In genomic region chr17:29621751-29622194, GRCh38 we compare ENCODE assay signal across 8 cellular contexts. TPM values are rescaled to one million over a fixed set of nuclear protein-coding genes. Genes with fewer than 3 reads are reported as not detected.
DNase-seq lines count a peak whose midpoint lies in the region; ATAC-seq and TF ChIP-seq lines count a peak whose summit lies in the region.

No MANE protein-coding gene starts in this region.

- peak overlapping the region; percentile 65 for H3K4me3 Mint-ChIP-seq in activated CD8-positive, alpha-beta memory T cell treated with anti-CD3 and anti-CD28 coated beads, Interleukin-2, amount 10 ng/mL, durations not matched to agents 7 days and 5 days
- H3K4me3 Mint-ChIP-seq in activated naive CD8-positive, alpha-beta T cell = peak overlapping the region; percentile 76

- H3K9me3 ChIP-seq in thyroid gland = no peaks in the 10 kb centered on the region

- H3K27ac Mint-ChIP-seq in activated CD8-positive, alpha-beta memory T cell treated with anti-CD3 and anti-CD28 coated beads, Interleukin-2, amount 10 ng/mL, durations not matched to agents 7 days and 5 days = no peak overlapping the region
- no peak overlapping the region for H3K27ac Mint-ChIP-seq in activated naive CD8-positive, alpha-beta T cell

- peaks cover 51% of the 10 kb centered on the region for H3K4me1 Mint-ChIP-seq in activated CD8-positive, alpha-beta memory T cell treated with anti-CD3 and anti-CD28 coated beads, Interleukin-2, amount 10 ng/mL, durations not matched to agents 7 days and 5 days
- H3K4me1 Mint-ChIP-seq in activated naive CD8-positive, alpha-beta T cell (ENCODE audit: low read depth) = peaks cover 46% of the 10 kb centered on the region

- peak overlapping the region in 2 of 3 donors; percentile 51 to 80 for H3K4me3 ChIP-seq in thyroid gland (replicated peaks in 1 of 3)

- peaks cover 18% of the 10 kb centered on the region for H3K27me3 Mint-ChIP-seq in activated CD8-positive, alpha-beta memory T cell treated with anti-CD3 and anti-CD28 coated beads, Interleukin-2, amount 10 ng/mL, durations not matched to agents 7 days and 5 days
- no peaks in the 10 kb centered on the region for H3K27me3 Mint-ChIP-seq in activated naive CD8-positive, alpha-beta T cell

- ATAC-seq in activated CD8-positive, alpha-beta memory T cell treated with anti-CD3 and anti-CD28 coated beads, Interleukin-2, amount 10 ng/mL, durations not matched to agents 7 days and 5 days = no peak
- ATAC-seq in HG02798 (IDR thresholded peaks at IDR 0.05; ENCODE audit: poor library complexity, unreplicated experiment) (no peak), HG03457 (IDR thresholded peaks at IDR 0.05; ENCODE audit: unreplicated experiment) (no peak)

- intact Hi-C loops in thyroid gland (cut with DNase I) = no loop called here

- TF ChIP-seq CTCF in thyroid gland (IDR thresholded peaks at IDR 0.05) = no peak

- H3K4me1 ChIP-seq in thyroid gland = peaks cover 17 to 75% of the 10 kb centered on the region in 2 donors

- H3K9me3 Mint-ChIP-seq in activated CD8-positive, alpha-beta memory T cell treated with anti-CD3 and anti-CD28 coated beads, Interleukin-2, amount 10 ng/mL, durations not matched to agents 7 days and 5 days (ENCODE audit: low read depth) = no peaks in the 10 kb centered on the region
- no peaks in the 10 kb centered on the region for H3K9me3 Mint-ChIP-seq in activated naive CD8-positive, alpha-beta T cell (ENCODE audit: low read depth)

- no peaks in the 10 kb centered on the region for H3K36me3 ChIP-seq in thyroid gland

- WGBS in thyroid gland, 2 donors = 66 to 76% methylated on average over 7 to 8 of the region's 8 CpGs

- H3K27ac ChIP-seq in thyroid gland = peak overlapping the region in 2 of 3 donors; percentile 41 to 50

- no peaks in the 10 kb centered on the region for H3K36me3 Mint-ChIP-seq in activated CD8-positive, alpha-beta memory T cell treated with anti-CD3 and anti-CD28 coated beads, Interleukin-2, amount 10 ng/mL, durations not matched to agents 7 days and 5 days
- H3K36me3 Mint-ChIP-seq in activated naive CD8-positive, alpha-beta T cell = no peaks in the 10 kb centered on the region

- no peak for DNase-seq in activated CD8-positive, alpha-beta memory T cell treated with anti-CD3 and anti-CD28 coated beads, Interleukin-2, amount 10 ng/mL, durations not matched to agents 7 days and 5 days
- DNase-seq in activated CD8-positive, alpha-beta memory T cell treated with anti-CD3 and anti-CD28 coated beads for 24 hours = no peak
- DNase-seq in kidney tubule cell (ENCODE audit: low spot score) (peak; percentile 40), thyroid gland (peak in 1 of 2 donors; percentile 25), H4 (ENCODE audit: low spot score) (no peak)

- no peaks in the 10 kb centered on the region for H3K27me3 ChIP-seq in thyroid gland

- no peak for TF ChIP-seq POLR2A in thyroid gland (IDR thresholded peaks at IDR 0.05)

- CTCF ChIA-PET in activated CD8-positive, alpha-beta memory T cell treated with anti-CD3 and anti-CD28 coated beads, Interleukin-2, amount 10 ng/mL, durations not matched to agents 7 days and 5 days (lab: Charles Lee) = interaction anchor here (0.9 to 24.4 kb wide), 4 partner anchors 17 to 186 kb away, joined by 3 to 458 read pairs (median 22); partner anchors contain the start of genes ABHD15 and TP53I13

RNA-seq across cellular contexts. Expression of gene CORO6, which starts 0.9 kb away (rescaled TPM):
- total RNA-seq in activated CD8-positive, alpha-beta memory T cell treated with anti-CD3 and anti-CD28 coated beads, Interleukin-2, amount 10 ng/mL, durations not matched to agents 7 days and 5 days = 1 to 10 TPM; 2.7 to 7.0 TPM
- total RNA-seq in thyroid gland = 100 to 1,000 TPM in 2 of 4 donors, 10 to 100 TPM in 2; 65.3 to 161 (median 99.2) TPM
- 0.14 and 1.2 TPM in 2 replicates for total RNA-seq in H4 (2014; rRNA removed; shearing (Covaris generic))

RNA-seq across cellular contexts. Expression of gene ANKRD13B, which starts 28.8 kb away (rescaled TPM):
- total RNA-seq in activated CD8-positive, alpha-beta memory T cell treated with anti-CD3 and anti-CD28 coated beads, Interleukin-2, amount 10 ng/mL, durations not matched to agents 7 days and 5 days = 10 to 100 TPM; 15.6 to 20.1 TPM
- 1 to 10 TPM; 1.6 to 5.8 (median 3.1) TPM for total RNA-seq in thyroid gland
- 2.9 and 3.8 TPM in 2 replicates for total RNA-seq in H4 (2014; rRNA removed; shearing (Covaris generic))

RNA-seq across cellular contexts. Expression of gene GIT1, which starts 32.3 kb away (rescaled TPM):
- total RNA-seq in activated CD8-positive, alpha-beta memory T cell treated with anti-CD3 and anti-CD28 coated beads, Interleukin-2, amount 10 ng/mL, durations not matched to agents 7 days and 5 days = 10 to 100 TPM; 69.5 to 79.5 TPM
- 10 to 100 TPM; 35.7 to 71.7 (median 42.4) TPM for total RNA-seq in thyroid gland
- total RNA-seq in H4 (2014; rRNA removed; shearing (Covaris generic)) = 10.8 and 11.7 TPM in 2 replicates

RNA-seq across cellular contexts. Expression of gene TP53I13, which starts 53.3 kb away (rescaled TPM):
- 100 to 1,000 TPM in 1 of 2 experiments, 10 to 100 TPM in 1; 97.0 to 131 TPM for total RNA-seq in activated CD8-positive, alpha-beta memory T cell treated with anti-CD3 and anti-CD28 coated beads, Interleukin-2, amount 10 ng/mL, durations not matched to agents 7 days and 5 days
- total RNA-seq in thyroid gland = 10 to 100 TPM; 54.7 to 79.0 (median 57.4) TPM
- total RNA-seq in H4 (2014; rRNA removed; shearing (Covaris generic)) = 16.0 and 23.3 TPM in 2 replicates

RNA-seq across cellular contexts. Expression of gene ABHD15, which starts 54.9 kb away (rescaled TPM):
- 10 to 100 TPM; 20.0 to 20.3 TPM for total RNA-seq in activated CD8-positive, alpha-beta memory T cell treated with anti-CD3 and anti-CD28 coated beads, Interleukin-2, amount 10 ng/mL, durations not matched to agents 7 days and 5 days
- total RNA-seq in thyroid gland = 10 to 100 TPM; 11.6 to 19.8 (median 13.0) TPM
- 6.2 and 8.6 TPM in 2 replicates for total RNA-seq in H4 (2014; rRNA removed; shearing (Covaris generic))

Comparison
In these comparisons a context has a peak if more than half of its experiments do, and no peak if none do; other contexts are left out.
1. RNA of gene CORO6, which starts 0.9 kb away (total RNA-seq): 65.3 to 161 TPM in thyroid gland; 2.7 to 7.0 TPM in activated CD8-positive, alpha-beta memory T cell treated with anti-CD3 and anti-CD28 coated beads, Interleukin-2, amount 10 ng/mL, durations not matched to agents 7 days and 5 days and 0.14 to 1.2 TPM in H4; every median in the first group is over 4 times any median in the second.